Comparison of ENCODE assay signal across 22 cellular contexts in genomic region chr12:50659690-50660424, GRCh38.
DNase-seq lines count a peak whose midpoint lies in the region; ATAC-seq, FAIRE-seq and TF ChIP-seq lines count a peak whose summit lies in the region.
"Had no signal": no experiment of that assay in that cellular context is flagged by ENCODE, and none has a peak within 500 bp of the region (broad histone marks: within the 10 kb centered on the region; RNA-seq: fewer than 3 reads in every experiment).

No MANE protein-coding gene starts in this region.

- DNase-seq in DMS153 (lab: John Stamatoyannopoulos, UW) = peak; percentile 81
- peak; percentile 3 for DNase-seq in NCI-H2081 treated with DMSO at 0.1 percent for 48 hours (lab: John Stamatoyannopoulos, UW)
- no peak for DNase-seq in neural crest cell (ENCODE audit: low read depth, low spot score)
- no peak for DNase-seq in activated T-helper 1 cell treated with anti-CD3 and anti-CD28 coated beads, Interleukin-12 subunit alpha, Interleukin-12 subunit beta, Interleukin-2, Interleukin-4 antibody, amounts not matched to agents 30 ng/mL and 10 ng/mL and 1 ng/mL, durations not matched to agents 14 hours and 24 hours and 36 hours (ENCODE audit: low spot score)
- DNase-seq in GM12891 (ENCODE audit: insufficient read length, low spot score) = no peak
- DNase-seq: activated CD8-positive, alpha-beta memory T cell treated with anti-CD3 and anti-CD28 coated beads, Interleukin-2, amount 10 ng/mL, durations not matched to agents 7 days and 5 days; H7; NCI-H524 treated with DMSO at 0.1 percent for 48 hours; occipital lobe; RPMI8226; T-helper 1 cell had no signal

- H3K9me3 Mint-ChIP-seq in neural crest cell = peaks cover 6% of the 10 kb centered on the region
- no peaks in the 10 kb centered on the region for H3K9me3 Mint-ChIP-seq in activated T-helper 1 cell treated with anti-CD3 and anti-CD28 coated beads, Interleukin-12 subunit alpha, Interleukin-12 subunit beta, Interleukin-2, Interleukin-4 antibody, amounts not matched to agents 30 ng/mL and 10 ng/mL and 1 ng/mL, durations not matched to agents 14 hours and 24 hours and 36 hours
- H3K9me3 Mint-ChIP-seq: central memory CD8-positive, alpha-beta T cell; IgD-negative memory B cell; memory B cell; stimulated activated naive CD8-positive, alpha-beta T cell treated with anti-CD3 and anti-CD28 coated beads, Interleukin-15, Interleukin-2, amounts not matched to agents 100 ng/mL and 50 ng/mL, for 24 hours; WTC11 had no signal

- no peaks in the 10 kb centered on the region for H3K27me3 Mint-ChIP-seq in neural crest cell (ENCODE audit: low read depth)
- H3K27me3 Mint-ChIP-seq in activated T-helper 1 cell treated with anti-CD3 and anti-CD28 coated beads, Interleukin-12 subunit alpha, Interleukin-12 subunit beta, Interleukin-2, Interleukin-4 antibody, amounts not matched to agents 30 ng/mL and 10 ng/mL and 1 ng/mL, durations not matched to agents 14 hours and 24 hours and 36 hours (ENCODE audit: insufficient read depth) = no peaks in the 10 kb centered on the region
- H3K27me3 Mint-ChIP-seq: activated CD8-positive, alpha-beta memory T cell treated with anti-CD3 and anti-CD28 coated beads, Interleukin-2, amount 10 ng/mL, durations not matched to agents 7 days and 5 days; activated naive CD8-positive, alpha-beta T cell; central memory CD8-positive, alpha-beta T cell; IgD-negative memory B cell; memory B cell; stimulated activated naive CD8-positive, alpha-beta T cell treated with anti-CD3 and anti-CD28 coated beads, Interleukin-15, Interleukin-2, amounts not matched to agents 100 ng/mL and 50 ng/mL, for 24 hours had no signal

- TF ChIP-seq POLR2A in GM12891 (IDR thresholded peaks at IDR 0.05; ENCODE audit: low read depth, low read length) = no peak

- peak overlapping the region; percentile 75 for H3K27ac ChIP-seq in cingulate gyrus (ENCODE audit: low read depth, low read length)
- H3K27ac ChIP-seq: BLaER1, epithelial cell of prostate had no signal

- H3K36me3 Mint-ChIP-seq in neural crest cell (ENCODE audit: low read depth) = peaks cover 14% of the 10 kb centered on the region
- peaks cover 3% of the 10 kb centered on the region for H3K36me3 Mint-ChIP-seq in activated T-helper 1 cell treated with anti-CD3 and anti-CD28 coated beads, Interleukin-12 subunit alpha, Interleukin-12 subunit beta, Interleukin-2, Interleukin-4 antibody, amounts not matched to agents 30 ng/mL and 10 ng/mL and 1 ng/mL, durations not matched to agents 14 hours and 24 hours and 36 hours (ENCODE audit: low read depth)

- no peak for FAIRE-seq in GM12891 (lab: Jason Lieb, UNC)

- ATAC-seq in HG03460 (IDR thresholded peaks at IDR 0.05; ENCODE audit: unreplicated experiment) (no peak), HG02840 (IDR thresholded peaks at IDR 0.05; ENCODE audit: low FRiP score, unreplicated experiment) (no peak)
- ATAC-seq: activated CD8-positive, alpha-beta memory T cell treated with anti-CD3 and anti-CD28 coated beads, Interleukin-2, amount 10 ng/mL, durations not matched to agents 7 days and 5 days; WTC11 had no signal

- H3K4me3 Mint-ChIP-seq in neural crest cell = no peak overlapping the region
- H3K4me3 Mint-ChIP-seq in activated T-helper 1 cell treated with anti-CD3 and anti-CD28 coated beads, Interleukin-12 subunit alpha, Interleukin-12 subunit beta, Interleukin-2, Interleukin-4 antibody, amounts not matched to agents 30 ng/mL and 10 ng/mL and 1 ng/mL, durations not matched to agents 14 hours and 24 hours and 36 hours = no peak overlapping the region
- H3K4me3 Mint-ChIP-seq: activated CD8-positive, alpha-beta memory T cell treated with anti-CD3 and anti-CD28 coated beads, Interleukin-2, amount 10 ng/mL, durations not matched to agents 7 days and 5 days; activated naive CD8-positive, alpha-beta T cell; central memory CD8-positive, alpha-beta T cell; IgD-negative memory B cell; memory B cell; stimulated activated naive CD8-positive, alpha-beta T cell treated with anti-CD3 and anti-CD28 coated beads, Interleukin-15, Interleukin-2, amounts not matched to agents 100 ng/mL and 50 ng/mL, for 24 hours; WTC11 had no signal

- H3K4me1 Mint-ChIP-seq in neural crest cell = peaks cover 42% of the 10 kb centered on the region
- no peaks in the 10 kb centered on the region for H3K4me1 Mint-ChIP-seq in activated T-helper 1 cell treated with anti-CD3 and anti-CD28 coated beads, Interleukin-12 subunit alpha, Interleukin-12 subunit beta, Interleukin-2, Interleukin-4 antibody, amounts not matched to agents 30 ng/mL and 10 ng/mL and 1 ng/mL, durations not matched to agents 14 hours and 24 hours and 36 hours (ENCODE audit: low read depth)
- H3K4me1 Mint-ChIP-seq: memory B cell had no signal

- no peak for TF ChIP-seq CTCF in neural crest cell (conservative IDR thresholded peaks at IDR 0.05)

- peak overlapping the region; percentile 19 for H3K27ac Mint-ChIP-seq in neural crest cell (ENCODE audit: unreplicated experiment)
- H3K27ac Mint-ChIP-seq in activated T-helper 1 cell treated with anti-CD3 and anti-CD28 coated beads, Interleukin-12 subunit alpha, Interleukin-12 subunit beta, Interleukin-2, Interleukin-4 antibody, amounts not matched to agents 30 ng/mL and 10 ng/mL and 1 ng/mL, durations not matched to agents 14 hours and 24 hours and 36 hours = no peak overlapping the region
- H3K27ac Mint-ChIP-seq: activated CD8-positive, alpha-beta memory T cell treated with anti-CD3 and anti-CD28 coated beads, Interleukin-2, amount 10 ng/mL, durations not matched to agents 7 days and 5 days; activated naive CD8-positive, alpha-beta T cell; IgD-negative memory B cell; memory B cell; stimulated activated naive CD8-positive, alpha-beta T cell treated with anti-CD3 and anti-CD28 coated beads, Interleukin-15, Interleukin-2, amounts not matched to agents 100 ng/mL and 50 ng/mL, for 24 hours had no signal

- intact Hi-C loops in activated T-helper 1 cell treated with anti-CD3 and anti-CD28 coated beads, Interleukin-12 subunit alpha, Interleukin-12 subunit beta, Interleukin-2, Interleukin-4 antibody, amounts not matched to agents 30 ng/mL and 10 ng/mL and 1 ng/mL, durations not matched to agents 14 hours and 24 hours and 36 hours (cut with micrococcal nuclease) = no loop called here

TF ChIP-seq in GM12891, 5 proteins besides CTCF, POLR2A, EP300 and RAD21:
- TF ChIP-seq SPI1 (IDR thresholded peaks at IDR 0.05; ENCODE audit: low read depth, low read length) (no peak), PAX5 (IDR thresholded peaks at IDR 0.05; ENCODE audit: insufficient read depth, low read length, severe bottlenecking) (no peak), TAF1 (IDR thresholded peaks at IDR 0.05; ENCODE audit: low read depth, low read length) (no peak), POU2F2 (IDR thresholded peaks at IDR 0.05; ENCODE audit: low read depth, low read length) (no peak), POLR2AphosphoS5 (IDR thresholded peaks at IDR 0.05; ENCODE audit: low read depth, low read length) (no peak)

Comparison
In these comparisons a context has a peak if more than half of its experiments do, and no peak if none do; other contexts are left out.
1. DNase-seq: peak in DMS153 (single experiment) and NCI-H2081 treated with DMSO at 0.1 percent for 48 hours (single experiment); none in neural crest cell (single experiment), activated T-helper 1 cell treated with anti-CD3 and anti-CD28 coated beads, Interleukin-12 subunit alpha, Interleukin-12 subunit beta, Interleukin-2, Interleukin-4 antibody, amounts not matched to agents 30 ng/mL and 10 ng/mL and 1 ng/mL, durations not matched to agents 14 hours and 24 hours and 36 hours (single experiment) and GM12891 (single experiment).